ENCODE assay signal across 16 cellular contexts in the genomic region with DNA sequence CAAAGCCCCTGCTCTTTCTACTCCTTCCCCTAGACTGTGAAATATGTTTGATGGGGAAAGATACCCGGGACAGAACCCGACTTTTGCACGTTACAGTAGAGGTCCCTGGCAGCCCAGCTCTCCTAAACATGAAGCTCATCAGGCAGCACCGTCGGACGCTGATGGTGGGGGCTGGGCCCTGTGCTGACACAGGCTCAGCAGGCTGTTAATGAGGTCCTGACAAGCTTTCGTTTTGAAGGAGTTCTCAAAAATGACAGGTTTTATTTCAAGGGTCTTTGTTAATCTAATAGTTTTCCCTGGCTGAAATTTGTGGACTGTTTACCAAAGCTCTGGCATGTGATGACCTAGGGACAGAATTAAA. TPM values are rescaled to one million over a fixed set of nuclear protein-coding genes. Genes with fewer than 3 reads are reported as not detected.
A peak's percentile ranks its signal among the peaks of the same experiment; 100 is the strongest.
DNase-seq lines count a peak whose midpoint lies in the region; ATAC-seq lines count a peak whose summit lies in the region.
"Had no signal": no experiment of that assay in that cellular context is flagged by ENCODE, and none has a peak within 500 bp of the region (broad histone marks: within the 10 kb centered on the region; RNA-seq: fewer than 3 reads in every experiment).

No MANE protein-coding gene starts in this region.

- H3K27me3 Mint-ChIP-seq in effector memory CD8-positive, alpha-beta T cell = no peaks in the 10 kb centered on the region
- H3K27me3 Mint-ChIP-seq: CD4-positive, CD25-positive, alpha-beta regulatory T cell had no signal

- ATAC-seq in Right ventricle myocardium superior (ENCODE audit: poor library complexity) (peak; percentile 34), Right ventricle myocardium inferior (no peak)
- ATAC-seq in effector memory CD8-positive, alpha-beta T cell (replicated peaks) = no peak

- no peak overlapping the region for H3K4me3 Mint-ChIP-seq in effector memory CD8-positive, alpha-beta T cell
- H3K4me3 Mint-ChIP-seq: CD4-positive, CD25-positive, alpha-beta regulatory T cell had no signal

- DNase-seq in Right ventricle myocardium superior (no peak), Right ventricle myocardium inferior (ENCODE audit: missing footprints) (no peak), NCI-H69 (lab: John Stamatoyannopoulos, UW) (peak; percentile 30), middle frontal gyrus (ENCODE audit: extremely low spot score, low spot score) (no peak), T-helper 2 cell (no peak), NCI-H2171 treated with DMSO at 0.1 percent for 48 hours (lab: John Stamatoyannopoulos, UW) (no peak), mucosa of gallbladder (ENCODE audit: low spot score) (no peak)
- no peak for DNase-seq in effector memory CD8-positive, alpha-beta T cell
- DNase-seq: 8988T, Caco-2, GF-D8, NCI-H187, NCI-H2107, NCI-H345, NCI-H524 treated with DMSO at 0.1 percent for 48 hours had no signal

- H3K9me3 Mint-ChIP-seq in effector memory CD8-positive, alpha-beta T cell = no peaks in the 10 kb centered on the region
- H3K9me3 Mint-ChIP-seq: CD4-positive, CD25-positive, alpha-beta regulatory T cell had no signal

- peaks cover 24 to 33% of the 10 kb centered on the region in 2 donors for H3K4me1 Mint-ChIP-seq in effector memory CD8-positive, alpha-beta T cell (ENCODE audit: low read depth in 2 of 2)

- H3K36me3 Mint-ChIP-seq in effector memory CD8-positive, alpha-beta T cell (ENCODE audit: insufficient read depth) = no peaks in the 10 kb centered on the region

- H3K27ac Mint-ChIP-seq in effector memory CD8-positive, alpha-beta T cell = peak overlapping the region; percentile 77 to 89

- intact Hi-C loops in Right ventricle myocardium superior (cut with DNase I) (no loop called here), Right ventricle myocardium inferior (cut with DNase I) (no loop called here)

RNA-seq across cellular contexts. Expression of gene WDR25, which starts 49.1 kb away (rescaled TPM):
- 3.9 TPM for total RNA-seq in Right ventricle myocardium superior
- total RNA-seq in Right ventricle myocardium inferior = 4.6 TPM
- 10.4 TPM for total RNA-seq in mucosa of gallbladder
